Comparison of ENCODE assay signal across 17 cellular contexts in the genomic region with DNA sequence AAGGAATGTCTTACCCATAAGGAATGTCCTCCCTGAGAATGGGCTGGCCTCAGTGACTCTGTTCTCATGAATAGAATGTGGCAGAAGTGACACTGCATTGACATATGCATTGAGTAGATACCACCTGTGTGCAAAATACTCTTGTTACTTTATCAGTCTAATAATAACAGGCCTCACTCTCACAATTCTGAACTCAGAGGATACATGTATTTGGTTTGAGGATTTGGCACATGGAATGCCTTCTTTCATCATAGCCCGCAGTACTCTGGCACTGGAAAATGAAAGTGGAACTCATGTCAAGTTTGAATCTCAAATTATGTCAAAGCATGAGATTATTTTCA. TPM values are rescaled to one million over a fixed set of nuclear protein-coding genes. Genes with fewer than 3 reads are reported as not detected.
DNase-seq lines count a peak whose midpoint lies in the region; ATAC-seq and TF ChIP-seq lines count a peak whose summit lies in the region.
"Had no signal": no experiment of that assay in that cellular context is flagged by ENCODE, and none has a peak within 500 bp of the region (broad histone marks: within the 10 kb centered on the region; RNA-seq: fewer than 3 reads in every experiment).

No MANE protein-coding gene starts in this region.

- no peak for TF ChIP-seq POLR2A in sigmoid colon (IDR thresholded peaks at IDR 0.05)

- peak overlapping the region; percentile 33 for H3K4me2 ChIP-seq in osteoblast (ENCODE audit: insufficient read depth, low read length)

- H3K27me3 ChIP-seq in osteoblast (ENCODE audit: insufficient read depth, low read length) (no peaks in the 10 kb centered on the region), sigmoid colon (no peaks in the 10 kb centered on the region)
- H3K27me3 ChIP-seq: suprapubic skin had no signal

- H3K4me3 ChIP-seq in osteoblast (ENCODE audit: insufficient read depth, low read length) (no peak overlapping the region), sigmoid colon (no peak overlapping the region)
- H3K4me3 ChIP-seq: K562, suprapubic skin had no signal

- WGBS in sigmoid colon, 2 donors: 73 to 75% methylated on average over 1 of the region's 1 CpG

- no peak for ATAC-seq in left cardiac atrium
- no peak for ATAC-seq in HG03045 (IDR thresholded peaks at IDR 0.05; ENCODE audit: unreplicated experiment)
- ATAC-seq: activated naive CD8-positive, alpha-beta T cell treated with anti-CD3 and anti-CD28 coated beads, Interleukin-2, amount 50 U/mL, for 24 hours; K562; left lobe of liver had no signal

- TF ChIP-seq CTCF in osteoblast (IDR thresholded peaks at IDR 0.05; ENCODE audit: extremely low read depth, low read depth, low read length) (no peak), sigmoid colon (IDR thresholded peaks at IDR 0.05) (no peak)

- DNase-seq in GM04503 (ENCODE audit: low read depth) (peak; percentile 73), OCI-M1 (lab: John Stamatoyannopoulos, UW) (peak; percentile 50), fibroblast of gingiva (ENCODE audit: low read depth) (peak; percentile 79), osteoblast (ENCODE audit: insufficient read length, low spot score, missing footprints) (no peak), left cardiac atrium (no peak), sigmoid colon (no peak), pons (ENCODE audit: low spot score) (no peak)
- DNase-seq: activated CD4-positive, alpha-beta T cell treated with anti-CD3 and anti-CD28 coated beads for 1 hour; activated naive CD8-positive, alpha-beta T cell treated with anti-CD3 and anti-CD28 coated beads, Interleukin-2, amount 50 U/mL, for 24 hours; activated T-cell treated with anti-CD3 and anti-CD28 coated beads, Interleukin-2, amount 50 U/mL, for 1 hour; NCI-H1930; NK-92 treated with Interleukin-12 subunit alpha and Interleukin-12 subunit beta, amount 100 ng/mL, for 24 hours; small intestine had no signal

- H3K27ac ChIP-seq in osteoblast (ENCODE audit: low read depth, low read length): peak overlapping the region; percentile 57
- H3K27ac ChIP-seq in sigmoid colon: no peak overlapping the region
- H3K27ac ChIP-seq: suprapubic skin had no signal

- no peak for TF ChIP-seq EP300 in sigmoid colon (IDR thresholded peaks at IDR 0.05)

- no peaks in the 10 kb centered on the region for H3K79me2 ChIP-seq in osteoblast (ENCODE audit: insufficient read depth, low read length)

- H4K20me1 ChIP-seq in osteoblast (ENCODE audit: insufficient read depth, low read length): no peaks in the 10 kb centered on the region

- H2AFZ ChIP-seq in osteoblast (ENCODE audit: low read length): no peak overlapping the region

- H3K4me1 ChIP-seq in osteoblast (ENCODE audit: insufficient read depth, low read length): peaks cover 14% of the 10 kb centered on the region
- H3K4me1 ChIP-seq in sigmoid colon: no peaks in the 10 kb centered on the region
- H3K4me1 ChIP-seq: suprapubic skin had no signal

- H3K36me3 ChIP-seq in osteoblast (ENCODE audit: insufficient read depth, low read length) (no peaks in the 10 kb centered on the region), sigmoid colon (no peaks in the 10 kb centered on the region)
- H3K36me3 ChIP-seq: suprapubic skin had no signal

- no peaks in the 10 kb centered on the region for H3K9me3 ChIP-seq in osteoblast (ENCODE audit: low read depth, low read length)
- H3K9me3 ChIP-seq in sigmoid colon: no peaks in the 10 kb centered on the region
- H3K9me3 ChIP-seq: suprapubic skin had no signal

- intact Hi-C loops in left cardiac atrium (cut with DNase I): no loop called here
- intact Hi-C loops in sigmoid colon (cut with DNase I): no loop called here

RNA-seq across cellular contexts. Expression of a gene that starts 52.9 kb away (rescaled TPM):
- total RNA-seq in osteoblast: 13.0 and 25.6 TPM in 2 replicates
- total RNA-seq in left cardiac atrium: 10 to 100 TPM; 29.7 to 33.4 TPM
- total RNA-seq in sigmoid colon: 10 to 100 TPM; 12.0 to 21.0 (median 13.3) TPM
- 10 to 100 TPM in 2 of 3 donors, 1 to 10 TPM in 1; 9.7 to 13.6 (median 10.2) TPM for polyA plus RNA-seq in sigmoid colon

Comparison
In these comparisons a context has a peak if more than half of its experiments do, and no peak if none do; other contexts are left out.
1. DNase-seq: peak in GM04503 (single experiment), OCI-M1 (single experiment) and fibroblast of gingiva (single experiment); none in osteoblast (single experiment), left cardiac atrium (single experiment), sigmoid colon (single experiment) and pons (single experiment).